Comparison of ENCODE assay signal across 23 cellular contexts in the genomic region with DNA sequence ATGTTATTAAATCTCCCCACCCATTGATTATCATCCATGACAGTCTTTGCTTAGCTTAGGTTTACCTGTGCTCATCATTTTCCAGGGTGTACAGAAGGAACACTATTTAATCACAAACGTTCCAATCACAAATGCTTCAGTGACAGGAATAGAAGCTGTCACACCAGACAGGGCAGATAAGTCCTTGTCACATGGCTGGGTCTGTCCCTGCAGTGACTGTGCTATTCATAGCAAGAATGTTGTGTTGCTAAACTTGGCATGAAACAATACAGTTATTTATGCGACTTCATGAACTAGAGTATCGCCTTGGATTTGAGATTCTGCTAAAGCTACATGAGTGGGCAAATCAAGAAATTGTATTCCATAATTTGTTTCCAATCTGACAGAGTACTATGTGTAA.
DNase-seq lines count a peak whose midpoint lies in the region; ATAC-seq and TF ChIP-seq lines count a peak whose summit lies in the region.
"Had no signal": no experiment of that assay in that cellular context is flagged by ENCODE, and none has a peak within 500 bp of the region (broad histone marks: within the 10 kb centered on the region; RNA-seq: fewer than 3 reads in every experiment).

No MANE protein-coding gene starts in this region.

- DNase-seq in Right ventricle myocardium inferior (ENCODE audit: missing footprints) = no peak
- DNase-seq in cardiac septum (ENCODE audit: low spot score) = no peak
- DNase-seq in coronary artery (ENCODE audit: low spot score) = no peak
- DNase-seq in aorta = no peak
- no peak for DNase-seq in HuH-7.5 (ENCODE audit: low spot score)
- no peak for DNase-seq in endodermal cell
- DNase-seq in neuronal stem cell (ENCODE audit: low spot score) = no peak
- DNase-seq: activated CD4-positive, alpha-beta T cell treated with anti-CD3 and anti-CD28 coated beads for 1 hour; activated CD8-positive, alpha-beta memory T cell treated with anti-CD3 and anti-CD28 coated beads, Interleukin-2, amount 10 ng/mL, durations not matched to agents 7 days and 5 days; effector CD8-positive, alpha-beta T cell; left colon; NCI-H2107; NCI-H526 treated with DMSO at 0.1 percent for 48 hours; ovary; small intestine; T1000 had no signal

- H3K9ac ChIP-seq in endodermal cell (ENCODE audit: extremely low read depth, low read length, poor library complexity, severe bottlenecking) = no peak overlapping the region
- no peak overlapping the region for H3K9ac ChIP-seq in neuronal stem cell (ENCODE audit: low read depth, low read length, poor library complexity)

- no peaks in the 10 kb centered on the region for H3K27me3 Mint-ChIP-seq in endodermal cell (ENCODE audit: insufficient read depth)

- no peak overlapping the region for H2BK120ac ChIP-seq in neuronal stem cell (ENCODE audit: low read depth, low read length)

- H3K23ac ChIP-seq in neuronal stem cell (ENCODE audit: low read depth, low read length, poor library complexity) = no peak overlapping the region

- intact Hi-C loops in Right ventricle myocardium inferior (cut with DNase I) (loop anchor here (1.0 to 5.0 kb wide), 2 partner anchors 19 to 108 kb away; partner anchors contain the start of gene CDH13), cardiac septum (cut with DNase I) (loop anchor here (2.0 to 5.0 kb wide), 3 partner anchors 18 to 98 kb away; no protein-coding TSS in a partner anchor), aorta (cut with DNase I) (loop anchor here in 1 of 2 donors (5.0 kb wide), 1 partner anchor 33 kb away; no protein-coding TSS in a partner anchor)

- H3K36me3 ChIP-seq in mesodermal cell (ENCODE audit: control insufficient read depth, insufficient read depth, low read length) (peaks cover 9% of the 10 kb centered on the region), aorta (ENCODE audit: control insufficient read depth in 1 of 2, insufficient read depth in 2 of 2, low read length in 1 of 2) (no peaks in the 10 kb centered on the region), endodermal cell (ENCODE audit: control insufficient read depth, insufficient read depth, low read length) (no peaks in the 10 kb centered on the region), neuronal stem cell (replicated peaks in 1 of 2; ENCODE audit: control insufficient read depth in 2 of 2, insufficient read depth in 2 of 2, low read length in 2 of 2) (no peaks in the 10 kb centered on the region)
- H3K36me3 ChIP-seq: ovary, tibial nerve had no signal

- no peak overlapping the region for H2AK5ac ChIP-seq in neuronal stem cell (ENCODE audit: low read depth, low read length)

- H4K8ac ChIP-seq in neuronal stem cell (ENCODE audit: low read depth, low read length) = no peak overlapping the region

- H3K27me3 ChIP-seq in aorta (ENCODE audit: control insufficient read depth in 1 of 2, insufficient read depth in 2 of 2, low read length in 1 of 2) = no peaks in the 10 kb centered on the region
- H3K27me3 ChIP-seq in endodermal cell (ENCODE audit: control insufficient read depth, insufficient read depth, low read length, poor library complexity, severe bottlenecking) = no peaks in the 10 kb centered on the region
- no peaks in the 10 kb centered on the region for H3K27me3 ChIP-seq in neuronal stem cell (ENCODE audit: control insufficient read depth in 3 of 3, insufficient read depth in 3 of 3, low read depth in 1 of 3, low read length in 3 of 3)
- H3K27me3 ChIP-seq: ovary, tibial nerve had no signal

- peak overlapping the region; percentile 78 to 81 for H3K27ac ChIP-seq in coronary artery
- peak overlapping the region; percentile 87 for H3K27ac ChIP-seq in mesodermal cell (ENCODE audit: low read depth, low read length, severe bottlenecking)
- peak overlapping the region; percentile 44 to 70 for H3K27ac ChIP-seq in aorta (ENCODE audit: low read depth in 1 of 2, low read length in 2 of 2)
- H3K27ac ChIP-seq in endodermal cell (ENCODE audit: low read depth, low read length) = no peak overlapping the region
- no peak overlapping the region for H3K27ac ChIP-seq in neuronal stem cell (replicated peaks; ENCODE audit: low read length)
- H3K27ac ChIP-seq: 22Rv1, C4-2B, ovary had no signal

- peaks cover 16% of the 10 kb centered on the region for H3K4me1 ChIP-seq in mesodermal cell (ENCODE audit: control insufficient read depth, insufficient read depth, low read length, poor library complexity, severe bottlenecking)
- H3K4me1 ChIP-seq in aorta (ENCODE audit: control insufficient read depth in 1 of 2, insufficient read depth in 2 of 2, low read length in 2 of 2) = peaks cover 0 to 14% of the 10 kb centered on the region in 2 donors
- no peaks in the 10 kb centered on the region for H3K4me1 ChIP-seq in endodermal cell (ENCODE audit: control insufficient read depth, insufficient read depth, low read length)
- H3K4me1 ChIP-seq in neuronal stem cell (ENCODE audit: control insufficient read depth in 2 of 2, insufficient read depth in 1 of 2, low read depth in 1 of 2, low read length in 2 of 2) = no peaks in the 10 kb centered on the region
- H3K4me1 ChIP-seq: tibial nerve had no signal

- H2BK12ac ChIP-seq in neuronal stem cell (ENCODE audit: low read length) = no peak overlapping the region

- no peak overlapping the region for H3K4me3 Mint-ChIP-seq in endodermal cell
- H3K4me3 Mint-ChIP-seq: activated CD8-positive, alpha-beta memory T cell treated with anti-CD3 and anti-CD28 coated beads, Interleukin-2, amount 10 ng/mL, durations not matched to agents 7 days and 5 days; central memory CD8-positive, alpha-beta T cell had no signal

- H3K14ac ChIP-seq in neuronal stem cell (ENCODE audit: low read length) = no peak overlapping the region

- H3K18ac ChIP-seq in neuronal stem cell (ENCODE audit: low read length) = no peak overlapping the region

- H2AFZ ChIP-seq in neuronal stem cell (ENCODE audit: low read length) = no peak overlapping the region

- H3K4me2 ChIP-seq in neuronal stem cell (ENCODE audit: insufficient read depth, low read length, poor library complexity, severe bottlenecking) = no peak overlapping the region

- no peaks in the 10 kb centered on the region for H3K9me3 Mint-ChIP-seq in endodermal cell
- H3K9me3 Mint-ChIP-seq: central memory CD8-positive, alpha-beta T cell had no signal

- 100% methylated on average over 1 of the region's 3 CpGs for WGBS in mesodermal cell (ENCODE audit: insufficient coverage in 2 of 2), 2 experiments
- WGBS in aorta, 2 donors = 3 to 5% methylated on average over 3 of the region's 3 CpGs
- 61 to 67% methylated on average over 3 of the region's 3 CpGs for WGBS in endodermal cell (ENCODE audit: insufficient coverage in 1 of 2, insufficient read length in 1 of 2), 2 experiments
- WGBS in neuronal stem cell (ENCODE audit: extremely low coverage in 2 of 2, insufficient read length in 2 of 2, insufficient replicate concordance in 1 of 2), 2 donors = no CpG with 5 or more reads among the region's 3 CpGs

- ATAC-seq in Right ventricle myocardium inferior (peak; percentile 94), aorta (ENCODE audit: low FRiP score) (peak; percentile 70)
- ATAC-seq: activated CD8-positive, alpha-beta memory T cell treated with anti-CD3 and anti-CD28 coated beads, Interleukin-2, amount 10 ng/mL, durations not matched to agents 7 days and 5 days; HCT116; left colon had no signal

- H3K9me3 ChIP-seq in mesodermal cell (ENCODE audit: control insufficient read depth, low read length) = peaks cover 6% of the 10 kb centered on the region
- H3K9me3 ChIP-seq in aorta (ENCODE audit: control insufficient read depth, low read length) = no peaks in the 10 kb centered on the region
- H3K9me3 ChIP-seq in endodermal cell (ENCODE audit: control insufficient read depth, low read length) = peaks cover under 1% of the 10 kb centered on the region
- H3K9me3 ChIP-seq in neuronal stem cell (replicated peaks in 1 of 2; ENCODE audit: control insufficient read depth in 2 of 2, insufficient read depth in 1 of 2, low read depth in 1 of 2, low read length in 2 of 2) = no peaks in the 10 kb centered on the region
- H3K9me3 ChIP-seq: ovary had no signal

- peak overlapping the region; percentile 28 for H3K4me3 ChIP-seq in coronary artery
- no peak overlapping the region for H3K4me3 ChIP-seq in mesodermal cell (ENCODE audit: extremely low read depth, insufficient read depth, low read length, poor library complexity, severe bottlenecking)
- no peak overlapping the region for H3K4me3 ChIP-seq in aorta (ENCODE audit: low read length in 2 of 2)
- H3K4me3 ChIP-seq in endodermal cell (ENCODE audit: low read length) = no peak overlapping the region
- H3K4me3 ChIP-seq in neuronal stem cell (ENCODE audit: low read length in 2 of 2) = no peak overlapping the region
- H3K4me3 ChIP-seq: ovary, tibial nerve had no signal

- no peak for TF ChIP-seq CTCF in coronary artery (IDR thresholded peaks at IDR 0.05)
- TF ChIP-seq CTCF in endodermal cell (conservative IDR thresholded peaks at IDR 0.05) = no peak

- H2BK5ac ChIP-seq in neuronal stem cell (ENCODE audit: low read length) = no peak overlapping the region

- no peaks in the 10 kb centered on the region for H3K79me1 ChIP-seq in neuronal stem cell (ENCODE audit: low read depth, low read length)

- H4K91ac ChIP-seq in neuronal stem cell (ENCODE audit: low read depth, low read length, poor library complexity) = no peak overlapping the region

- H3K4ac ChIP-seq in neuronal stem cell (ENCODE audit: low read length) = no peak overlapping the region

- H3K36me3 Mint-ChIP-seq in endodermal cell (ENCODE audit: low read depth) = no peaks in the 10 kb centered on the region

- no peak overlapping the region for H3K27ac Mint-ChIP-seq in endodermal cell
- H3K27ac Mint-ChIP-seq: activated CD8-positive, alpha-beta memory T cell treated with anti-CD3 and anti-CD28 coated beads, Interleukin-2, amount 10 ng/mL, durations not matched to agents 7 days and 5 days; activated T-helper 2 cell treated with anti-CD3 and anti-CD28 coated beads, Interferon-gamma antibody, Interleukin-2, Interleukin-4, amounts not matched to agents 10 μg/mL and 5 μg/mL and 100 μg/mL, durations not matched to agents 14 hours and 24 hours and 36 hours had no signal

- peaks cover 3% of the 10 kb centered on the region for H3K4me1 Mint-ChIP-seq in endodermal cell
- H3K4me1 Mint-ChIP-seq: central memory CD8-positive, alpha-beta T cell had no signal

- H2BK15ac ChIP-seq in neuronal stem cell (ENCODE audit: low read length) = no peak overlapping the region

Comparison
In these comparisons a context has a peak if more than half of its experiments do, and no peak if none do; other contexts are left out.
1. H3K27ac ChIP-seq: peak in coronary artery (2 of 2), mesodermal cell (single experiment) and aorta (2 of 2); none in endodermal cell (single experiment) and neuronal stem cell (single experiment).